In the genomic region with DNA sequence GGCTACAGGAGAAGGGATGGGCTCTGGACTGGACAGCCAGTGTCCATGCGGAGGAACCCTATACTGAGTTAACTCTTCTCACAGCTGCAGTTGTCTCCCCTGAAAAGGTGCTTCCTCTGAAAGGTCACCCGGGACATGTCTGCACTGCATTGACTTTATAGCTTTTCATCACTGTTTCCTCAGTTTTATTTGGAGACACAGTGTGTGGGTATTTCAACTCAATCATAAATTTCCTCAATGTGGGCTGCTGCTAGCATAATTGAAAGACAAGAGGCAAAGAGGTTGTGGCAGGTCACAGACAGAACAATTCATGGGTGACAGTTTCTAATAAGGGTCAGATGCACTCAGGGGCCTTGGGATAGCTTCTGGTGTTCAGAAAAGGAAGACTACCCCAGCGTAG, we compare ENCODE assay signal across 22 cellular contexts.
A peak's percentile ranks its signal among the peaks of the same experiment; 100 is the strongest.
DNase-seq lines count a peak whose midpoint lies in the region; ATAC-seq and TF ChIP-seq lines count a peak whose summit lies in the region.
"Had no signal": no experiment of that assay in that cellular context is flagged by ENCODE, and none has a peak within 500 bp of the region (broad histone marks: within the 10 kb centered on the region; RNA-seq: fewer than 3 reads in every experiment).

No MANE protein-coding gene starts in this region.

- no peak overlapping the region for H3K4me3 Mint-ChIP-seq in dendritic cell treated with granulocyte-macrophage colony-stimulating factor and Interleukin-4, amounts not matched to agents 40 ng/mL and 50 ng/mL, for 4 days
- no peak overlapping the region for H3K4me3 Mint-ChIP-seq in MCF 10A (ENCODE audit: unreplicated experiment)
- H3K4me3 Mint-ChIP-seq: activated CD4-positive, alpha-beta memory T cell treated with anti-CD3 and anti-CD28 coated beads for 36 hours; HFFc6; IgD-negative memory B cell; neural progenitor cell had no signal

- H3K36me3 ChIP-seq in gastroesophageal sphincter = peaks cover 0 to 12% of the 10 kb centered on the region in 2 donors
- H3K36me3 ChIP-seq in WERI-Rb-1 = no peaks in the 10 kb centered on the region
- H3K36me3 ChIP-seq: neural progenitor cell, right lobe of liver, upper lobe of right lung had no signal

- no peak overlapping the region for H3K4me3 ChIP-seq in gastroesophageal sphincter
- H3K4me3 ChIP-seq in WERI-Rb-1 (ENCODE audit: low read depth, low read length) = no peak overlapping the region
- H3K4me3 ChIP-seq: heart right ventricle, neural progenitor cell, right lobe of liver, upper lobe of right lung had no signal

- H3K36me3 Mint-ChIP-seq in dendritic cell treated with granulocyte-macrophage colony-stimulating factor and Interleukin-4, amounts not matched to agents 40 ng/mL and 50 ng/mL, for 4 days (ENCODE audit: low read depth) = peaks cover 61% of the 10 kb centered on the region
- H3K36me3 Mint-ChIP-seq in MCF 10A (ENCODE audit: insufficient read depth, unreplicated experiment) = peaks cover 11% of the 10 kb centered on the region
- H3K36me3 Mint-ChIP-seq: neural progenitor cell had no signal

- no peak for TF ChIP-seq CTCF in gastroesophageal sphincter (IDR thresholded peaks at IDR 0.05)
- TF ChIP-seq CTCF in WERI-Rb-1 (IDR thresholded peaks at IDR 0.05; ENCODE audit: low read depth, low read length) = no peak
- no peak for TF ChIP-seq CTCF in MCF 10A (IDR thresholded peaks at IDR 0.05; ENCODE audit: unreplicated experiment)

- WGBS in gastroesophageal sphincter (ENCODE audit: low coverage in 1 of 2), 2 donors = 75% methylated on average over 3 of the region's 3 CpGs; no CpG with 5 or more reads in 1 of the 2 donors

- peak overlapping the region; percentile 39 for H3K27ac Mint-ChIP-seq in dendritic cell treated with granulocyte-macrophage colony-stimulating factor and Interleukin-4, amounts not matched to agents 40 ng/mL and 50 ng/mL, for 4 days
- no peak overlapping the region for H3K27ac Mint-ChIP-seq in MCF 10A (ENCODE audit: low read depth, unreplicated experiment)
- H3K27ac Mint-ChIP-seq: activated CD4-positive, alpha-beta memory T cell treated with anti-CD3 and anti-CD28 coated beads for 36 hours; activated naive CD4-positive, alpha-beta T cell treated with anti-CD3 and anti-CD28 coated beads, Interleukin-2, amount 50 U/mL, for 72 hours; HFFc6; neural progenitor cell had no signal

- TF ChIP-seq POLR2A in gastroesophageal sphincter (IDR thresholded peaks at IDR 0.05) = no peak

- POLR2A ChIA-PET in MCF 10A (lab: Yijun Ruan, JAX) = no interaction called here

- H3K4me1 Mint-ChIP-seq in dendritic cell treated with granulocyte-macrophage colony-stimulating factor and Interleukin-4, amounts not matched to agents 40 ng/mL and 50 ng/mL, for 4 days (ENCODE audit: low read depth) = peaks cover 8% of the 10 kb centered on the region
- H3K4me1 Mint-ChIP-seq in MCF 10A (ENCODE audit: insufficient read depth, unreplicated experiment) = peaks cover 21% of the 10 kb centered on the region

- H3K9me3 ChIP-seq in gastroesophageal sphincter (no peaks in the 10 kb centered on the region), WERI-Rb-1 (ENCODE audit: severe bottlenecking) (no peaks in the 10 kb centered on the region)
- H3K9me3 ChIP-seq: right lobe of liver, upper lobe of right lung had no signal

- ATAC-seq in GM21367 (IDR thresholded peaks at IDR 0.05; ENCODE audit: unreplicated experiment) (peak; percentile 21), HG02981 (IDR thresholded peaks at IDR 0.05; ENCODE audit: unreplicated experiment) (peak; percentile 2), gastroesophageal sphincter (no peak)
- ATAC-seq: activated naive CD4-positive, alpha-beta T cell treated with anti-CD3 and anti-CD28 coated beads, Interleukin-2, amount 50 U/mL, for 72 hours; upper lobe of right lung had no signal

- H3K27me3 ChIP-seq in gastroesophageal sphincter (no peaks in the 10 kb centered on the region), WERI-Rb-1 (ENCODE audit: insufficient read depth, low read depth, severe bottlenecking) (no peaks in the 10 kb centered on the region)
- H3K27me3 ChIP-seq: heart right ventricle, neural progenitor cell, right lobe of liver, upper lobe of right lung had no signal

- H3K27me3 Mint-ChIP-seq in dendritic cell treated with granulocyte-macrophage colony-stimulating factor and Interleukin-4, amounts not matched to agents 40 ng/mL and 50 ng/mL, for 4 days = no peaks in the 10 kb centered on the region
- no peaks in the 10 kb centered on the region for H3K27me3 Mint-ChIP-seq in MCF 10A (ENCODE audit: insufficient read depth, unreplicated experiment)
- H3K27me3 Mint-ChIP-seq: activated CD4-positive, alpha-beta memory T cell treated with anti-CD3 and anti-CD28 coated beads for 36 hours; IgD-negative memory B cell had no signal

- DNase-seq in amniotic stem cell (lab: John Stamatoyannopoulos, UW) (no peak), WERI-Rb-1 (no peak), MCF 10A (ENCODE audit: unreplicated experiment) (no peak)
- DNase-seq: activated CD4-positive, alpha-beta memory T cell treated with anti-CD3 and anti-CD28 coated beads for 36 hours; activated CD8-positive, alpha-beta memory T cell treated with anti-CD3 and anti-CD28 coated beads, Interleukin-2, amount 50 U/mL, for 48 hours; effector memory CD4-positive, alpha-beta T cell; heart right ventricle; HFFc6; NCI-H345; posterior cingulate gyrus; right lobe of liver; stimulated activated CD4-positive, alpha-beta T cell treated with anti-CD3 and anti-CD28 coated beads, Interleukin-12 subunit alpha, Interleukin-12 subunit beta, amount 100 ng/mL, for 4 hours; stimulated activated CD4-positive, alpha-beta T cell treated with anti-CD3 and anti-CD28 coated beads, Interleukin-4, amount 100 ng/mL, for 1 hour; SW 1271; upper lobe of right lung had no signal

- intact Hi-C loops in dendritic cell treated with granulocyte-macrophage colony-stimulating factor and Interleukin-4, amounts not matched to agents 40 ng/mL and 50 ng/mL, for 4 days (cut with micrococcal nuclease) = no loop called here
- intact Hi-C loops in MCF 10A (cut with micrococcal nuclease) = no loop called here

- no peak for TF ChIP-seq EP300 in gastroesophageal sphincter (IDR thresholded peaks at IDR 0.05)

- CTCF ChIA-PET in MCF 10A (lab: Yijun Ruan, JAX) = interaction anchor here (0.9 kb wide), 1 partner anchor 1508 kb away, joined by 4 read pairs; no protein-coding TSS in a partner anchor

- BruUV-seq in MCF 10A (replicated peaks; lab: Mats Ljungman, UMichigan) = no TSS peak

- H3K27ac ChIP-seq in gastroesophageal sphincter (no peak overlapping the region), WERI-Rb-1 (no peak overlapping the region)
- H3K27ac ChIP-seq: heart right ventricle, neural progenitor cell, right lobe of liver, upper lobe of right lung had no signal

- peaks cover 0 to 29% (median 3%) of the 10 kb centered on the region in 3 donors for H3K4me1 ChIP-seq in gastroesophageal sphincter
- H3K4me1 ChIP-seq: right lobe of liver, upper lobe of right lung had no signal

- H3K9me3 Mint-ChIP-seq in dendritic cell treated with granulocyte-macrophage colony-stimulating factor and Interleukin-4, amounts not matched to agents 40 ng/mL and 50 ng/mL, for 4 days = peaks cover 15% of the 10 kb centered on the region
- no peaks in the 10 kb centered on the region for H3K9me3 Mint-ChIP-seq in MCF 10A (ENCODE audit: unreplicated experiment)
- H3K9me3 Mint-ChIP-seq: HFFc6, neural progenitor cell had no signal
